ENCODE assay signal across 38 cellular contexts in the genomic region with DNA sequence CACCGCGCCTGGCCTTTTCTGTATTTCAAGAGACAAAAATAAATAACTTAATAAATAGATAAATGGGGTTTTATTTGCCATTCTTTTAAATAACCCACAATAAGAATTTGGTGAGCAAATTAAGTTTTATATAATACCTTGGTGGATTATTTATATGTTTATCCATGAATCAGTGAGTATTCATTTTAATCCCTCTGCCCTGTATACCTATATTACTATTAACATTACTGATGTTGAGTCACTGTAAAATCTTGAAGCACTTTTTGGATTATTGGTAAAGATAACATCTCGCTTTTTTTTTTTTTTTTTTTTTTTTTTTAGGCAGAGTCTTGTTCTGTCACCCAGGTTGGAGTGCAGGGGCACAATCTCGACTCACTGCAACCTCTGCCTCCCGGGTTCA.
"Had no signal": no experiment of that assay in that cellular context is flagged by ENCODE, and none has a peak within 500 bp of the region (broad histone marks: within the 10 kb centered on the region; RNA-seq: fewer than 3 reads in every experiment).

No MANE protein-coding gene starts in this region.

- H3K27me3 ChIP-seq: adrenal gland, ascending aorta, body of pancreas, brain microvascular endothelial cell, breast epithelium, cardiac muscle cell had no signal

- H3K36me3 Mint-ChIP-seq: activated naive CD4-positive, alpha-beta T cell treated with anti-CD3 and anti-CD28 coated beads, Interleukin-2, amount 50 U/mL, for 24 hours; activated naive CD8-positive, alpha-beta T cell had no signal

- H3K27me3 Mint-ChIP-seq: activated naive CD4-positive, alpha-beta T cell treated with anti-CD3 and anti-CD28 coated beads, Interleukin-2, amount 10 ng/mL, durations not matched to agents 7 days and 5 days; activated naive CD4-positive, alpha-beta T cell treated with anti-CD3 and anti-CD28 coated beads, Interleukin-2, amount 50 U/mL, for 24 hours; activated naive CD8-positive, alpha-beta T cell; activated naive CD8-positive, alpha-beta T cell treated with anti-CD3 and anti-CD28 coated beads for 36 hours; activated naive CD8-positive, alpha-beta T cell treated with anti-CD3 and anti-CD28 coated beads, Interleukin-2, amount 10 ng/mL, durations not matched to agents 7 days and 5 days; activated naive CD8-positive, alpha-beta T cell treated with anti-CD3 and anti-CD28 coated beads, Interleukin-2, amount 50 U/mL, for 24 hours; activated T-cell treated with anti-CD3 and anti-CD28 coated beads, Interleukin-2, amount 50 U/mL, for 24 hours; activated T-helper 17 cell treated with anti-CD3 and anti-CD28 coated beads, Interleukin-2, amount 50 U/mL, for 72 hours; brain; central memory CD8-positive, alpha-beta T cell had no signal

- H3K4me3 ChIP-seq: adrenal gland, ascending aorta, body of pancreas, breast epithelium, cardiac muscle cell had no signal

- H3K27ac Mint-ChIP-seq: activated T-helper 17 cell treated with anti-CD3 and anti-CD28 coated beads, Interleukin-2, amount 50 U/mL, for 72 hours had no signal

- H3K4me3 Mint-ChIP-seq: activated naive CD4-positive, alpha-beta T cell treated with anti-CD3 and anti-CD28 coated beads for 36 hours; activated naive CD4-positive, alpha-beta T cell treated with anti-CD3 and anti-CD28 coated beads, Interleukin-2, amount 10 ng/mL, durations not matched to agents 7 days and 5 days; activated naive CD8-positive, alpha-beta T cell; activated naive CD8-positive, alpha-beta T cell treated with anti-CD3 and anti-CD28 coated beads for 36 hours; activated naive CD8-positive, alpha-beta T cell treated with anti-CD3 and anti-CD28 coated beads, Interleukin-2, amount 10 ng/mL, durations not matched to agents 7 days and 5 days; activated naive CD8-positive, alpha-beta T cell treated with anti-CD3 and anti-CD28 coated beads, Interleukin-2, amount 50 U/mL, for 24 hours; activated T-cell treated with anti-CD3 and anti-CD28 coated beads, Interleukin-2, amount 50 U/mL, for 24 hours; activated T-cell treated with anti-CD3 and anti-CD28 coated beads, Interleukin-2, amount 50 U/mL, for 4 hours; activated T-cell treated with anti-CD3 and anti-CD28 coated beads, Interleukin-2, amount 50 U/mL, for 72 hours; activated T-helper 1 cell treated with anti-CD3 and anti-CD28 coated beads, Interleukin-12 subunit alpha, Interleukin-12 subunit beta, Interleukin-2, Interleukin-4 antibody, amounts not matched to agents 30 ng/mL and 10 ng/mL and 1 ng/mL, durations not matched to agents 14 hours and 24 hours and 36 hours; activated T-helper 17 cell treated with anti-CD3 and anti-CD28 coated beads, Interleukin-2, amount 50 U/mL, for 72 hours; brain; central memory CD8-positive, alpha-beta T cell had no signal

- H3K27ac ChIP-seq: adrenal gland, ascending aorta, body of pancreas, brain microvascular endothelial cell, breast epithelium, cardiac muscle cell had no signal

- H3K9me3 ChIP-seq: adrenal gland, ascending aorta, body of pancreas, breast epithelium had no signal

- H3K4me1 ChIP-seq: breast epithelium had no signal

- H3K36me3 ChIP-seq: adrenal gland, ascending aorta, brain microvascular endothelial cell, breast epithelium, cardiac muscle cell had no signal

- H3K9me3 Mint-ChIP-seq: activated naive CD4-positive, alpha-beta T cell treated with anti-CD3 and anti-CD28 coated beads for 36 hours; activated naive CD4-positive, alpha-beta T cell treated with anti-CD3 and anti-CD28 coated beads, Interleukin-2, amount 10 ng/mL, durations not matched to agents 7 days and 5 days; activated naive CD4-positive, alpha-beta T cell treated with anti-CD3 and anti-CD28 coated beads, Interleukin-2, amount 50 U/mL, for 24 hours; activated naive CD4-positive, alpha-beta T cell treated with anti-CD3 and anti-CD28 coated beads, Interleukin-2, amount 50 U/mL, for 72 hours; activated naive CD8-positive, alpha-beta T cell treated with anti-CD3 and anti-CD28 coated beads for 36 hours; activated naive CD8-positive, alpha-beta T cell treated with anti-CD3 and anti-CD28 coated beads, Interleukin-2, amount 10 ng/mL, durations not matched to agents 7 days and 5 days; activated naive CD8-positive, alpha-beta T cell treated with anti-CD3 and anti-CD28 coated beads, Interleukin-2, amount 50 U/mL, for 24 hours; activated T-cell treated with anti-CD3 and anti-CD28 coated beads, Interleukin-2, amount 50 U/mL, for 24 hours; activated T-cell treated with anti-CD3 and anti-CD28 coated beads, Interleukin-2, amount 50 U/mL, for 4 hours; activated T-cell treated with anti-CD3 and anti-CD28 coated beads, Interleukin-2, amount 50 U/mL, for 72 hours; activated T-helper 1 cell treated with anti-CD3 and anti-CD28 coated beads, Interleukin-12 subunit alpha, Interleukin-12 subunit beta, Interleukin-2, Interleukin-4 antibody, amounts not matched to agents 30 ng/mL and 10 ng/mL and 1 ng/mL, durations not matched to agents 14 hours and 24 hours and 36 hours; activated T-helper 17 cell treated with anti-CD3 and anti-CD28 coated beads, Interleukin-2, amount 50 U/mL, for 72 hours; activated T-helper 2 cell treated with anti-CD3 and anti-CD28 coated beads, Interferon-gamma antibody, Interleukin-2, Interleukin-4, amounts not matched to agents 10 μg/mL and 5 μg/mL and 100 μg/mL, durations not matched to agents 14 hours and 24 hours and 36 hours; brain; central memory CD8-positive, alpha-beta T cell had no signal

- ATAC-seq: activated naive CD8-positive, alpha-beta T cell treated with anti-CD3 and anti-CD28 coated beads, Interleukin-2, amount 50 U/mL, for 24 hours; activated T-cell treated with anti-CD3 and anti-CD28 coated beads, Interleukin-2, amount 50 U/mL, for 4 hours; activated T-cell treated with anti-CD3 and anti-CD28 coated beads, Interleukin-2, amount 50 U/mL, for 72 hours; activated T-helper 17 cell treated with anti-CD3 and anti-CD28 coated beads, Interleukin-2, amount 50 U/mL, for 72 hours; body of pancreas had no signal

- FAIRE-seq: astrocyte, bronchial epithelial cell had no signal

- DNase-seq: activated effector memory CD4-positive, alpha-beta T cell treated with anti-CD3 and anti-CD28 coated beads, Interleukin-2, amount 50 U/mL, for 16 hours; activated effector memory CD4-positive, alpha-beta T cell treated with Interleukin-2 at 50 U/mL for 16 hours; activated gamma-delta T cell; activated gamma-delta T cell treated with Interleukin-2 at 50 U/mL for 16 hours; activated naive CD4-positive, alpha-beta T cell; activated naive CD4-positive, alpha-beta T cell treated with anti-CD3 and anti-CD28 coated beads for 36 hours; activated naive CD4-positive, alpha-beta T cell treated with anti-CD3 and anti-CD28 coated beads, Interleukin-2, amount 10 ng/mL, durations not matched to agents 7 days and 5 days; activated naive CD4-positive, alpha-beta T cell treated with anti-CD3 and anti-CD28 coated beads, Interleukin-2, amount 50 U/mL, for 16 hours; activated naive CD4-positive, alpha-beta T cell treated with Interleukin-2 at 50 U/mL for 16 hours; activated naive CD8-positive, alpha-beta T cell treated with anti-CD3 and anti-CD28 coated beads for 36 hours; activated naive CD8-positive, alpha-beta T cell treated with anti-CD3 and anti-CD28 coated beads, Interleukin-2, amount 10 ng/mL, durations not matched to agents 7 days and 5 days; activated naive CD8-positive, alpha-beta T cell treated with anti-CD3 and anti-CD28 coated beads, Interleukin-2, amount 50 U/mL, for 24 hours; activated T-cell treated with anti-CD3 and anti-CD28 coated beads, Interleukin-2, amount 50 U/mL, for 24 hours; activated T-cell treated with anti-CD3 and anti-CD28 coated beads, Interleukin-2, amount 50 U/mL, for 4 hours; activated T-cell treated with anti-CD3 and anti-CD28 coated beads, Interleukin-2, amount 50 U/mL, for 72 hours; amniotic stem cell; amygdala; anterior cingulate cortex; aorta; body of pancreas; brain microvascular endothelial cell; caudate nucleus; central memory CD4-positive, alpha-beta T cell; cerebellar nuclear complex had no signal
